ENCODE assay signal across 8 cellular contexts in the genomic region with DNA sequence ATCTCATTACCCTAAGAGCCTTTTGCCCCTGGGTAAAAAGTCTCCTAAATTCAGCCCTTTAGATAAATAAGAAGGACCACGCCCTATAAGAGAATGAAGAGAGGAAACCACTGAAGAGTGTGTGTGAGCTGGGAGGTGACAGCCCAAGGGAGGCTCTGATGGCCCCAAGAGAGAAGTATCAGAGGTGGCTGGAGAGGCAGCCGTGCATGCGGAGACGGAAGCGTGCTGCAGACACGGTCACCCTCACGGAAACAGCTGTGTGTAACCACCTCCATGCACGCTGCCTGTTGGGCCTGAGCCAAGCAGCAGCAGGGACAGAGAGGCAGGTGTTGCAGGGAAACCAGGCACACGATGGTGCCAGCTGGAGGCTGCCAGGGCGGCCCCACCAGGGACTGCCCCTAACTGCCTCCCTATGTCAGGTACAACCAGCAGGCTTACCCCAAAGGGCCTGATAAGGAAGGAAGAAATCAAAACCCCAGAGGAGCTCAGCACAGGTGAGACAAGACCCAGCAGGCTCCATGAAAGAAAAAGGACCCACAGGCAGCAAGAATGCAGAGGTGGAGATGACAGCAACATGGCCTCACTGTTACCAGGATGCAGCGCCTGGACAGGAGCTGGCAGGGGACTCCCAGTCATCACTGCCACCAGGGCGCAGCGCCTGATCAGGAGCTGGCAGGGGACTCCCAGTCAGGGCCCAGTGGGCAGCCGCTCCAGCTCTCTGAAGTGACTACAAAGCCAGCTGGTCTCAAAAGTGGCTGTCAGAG. TPM values are rescaled to one million over a fixed set of nuclear protein-coding genes. Genes with fewer than 3 reads are reported as not detected.
DNase-seq lines count a peak whose midpoint lies in the region; ATAC-seq and TF ChIP-seq lines count a peak whose summit lies in the region.

No MANE protein-coding gene starts in this region.

- no peak overlapping the region for H3K9ac ChIP-seq in PC-3 (ENCODE audit: low read length)

- peaks cover 55% of the 10 kb centered on the region for H3K4me1 Mint-ChIP-seq in stimulated activated effector memory CD8-positive, alpha-beta T cell treated with anti-CD3 and anti-CD28 coated beads, Interleukin-12 subunit alpha, Interleukin-12 subunit beta, amount 100 ng/mL, for 72 hours

- H3K9me3 ChIP-seq in PC-3 (ENCODE audit: low read length) = no peaks in the 10 kb centered on the region

- BruUV-seq in PC-3 (replicated peaks; lab: Mats Ljungman, UMichigan) = no TSS peak

- H3K9me3 Mint-ChIP-seq in stimulated activated effector memory CD8-positive, alpha-beta T cell treated with anti-CD3 and anti-CD28 coated beads, Interleukin-12 subunit alpha, Interleukin-12 subunit beta, amount 100 ng/mL, for 72 hours = no peaks in the 10 kb centered on the region

- H3K79me2 ChIP-seq in PC-3 (ENCODE audit: low read length) = no peaks in the 10 kb centered on the region

- H3K9me2 ChIP-seq in PC-3 (replicated peaks; ENCODE audit: low read length) = no peaks in the 10 kb centered on the region

- H3K27ac ChIP-seq in PC-3 (ENCODE audit: low read length) = no peak overlapping the region

- H3K4me3 ChIP-seq in PC-3 (ENCODE audit: low read length) = no peak overlapping the region

- CTCF ChIA-PET in PC-3 (lab: Charles Lee) = interaction anchor here (0.6 kb wide), 1 partner anchor 58 kb away, joined by 3 read pairs; no protein-coding TSS in a partner anchor

- H3K27me3 ChIP-seq in PC-3 (ENCODE audit: low read length) = no peaks in the 10 kb centered on the region

- H3K4me3 Mint-ChIP-seq in stimulated activated effector memory CD8-positive, alpha-beta T cell treated with anti-CD3 and anti-CD28 coated beads, Interleukin-12 subunit alpha, Interleukin-12 subunit beta, amount 100 ng/mL, for 72 hours = peak overlapping the region; percentile 62

- intact Hi-C loops in PC-3 (cut with micrococcal nuclease) = no loop called here

- H3K36me3 Mint-ChIP-seq in stimulated activated effector memory CD8-positive, alpha-beta T cell treated with anti-CD3 and anti-CD28 coated beads, Interleukin-12 subunit alpha, Interleukin-12 subunit beta, amount 100 ng/mL, for 72 hours = peaks cover 59% of the 10 kb centered on the region

- H3F3A ChIP-seq in PC-3 (ENCODE audit: low read length, unreplicated experiment) = no peaks in the 10 kb centered on the region

- no peaks in the 10 kb centered on the region for H3K36me3 ChIP-seq in PC-3 (ENCODE audit: low read depth, low read length)

- peak; percentile 80 for ATAC-seq in GM18499 (IDR thresholded peaks at IDR 0.05; ENCODE audit: insufficient read depth, unreplicated experiment)
- peak; percentile 90 for ATAC-seq in GM21528 (IDR thresholded peaks at IDR 0.05; ENCODE audit: low FRiP score, unreplicated experiment)
- ATAC-seq in HG03571 (IDR thresholded peaks at IDR 0.05; ENCODE audit: unreplicated experiment) = peak; percentile 92
- ATAC-seq in PC-3 = peak; percentile 64
- peak; percentile 79 for ATAC-seq in stimulated activated effector memory CD8-positive, alpha-beta T cell treated with anti-CD3 and anti-CD28 coated beads, Interleukin-12 subunit alpha, Interleukin-12 subunit beta, amount 100 ng/mL, for 72 hours

- H4K20me1 ChIP-seq in PC-3 (ENCODE audit: low read length) = no peaks in the 10 kb centered on the region

- TF ChIP-seq CTCF in PC-3 (conservative IDR thresholded peaks at IDR 0.05; ENCODE audit: low read depth, low read length) = no peak

- H3K4me2 ChIP-seq in PC-3 (ENCODE audit: low read length) = no peak overlapping the region

- peaks cover 7% of the 10 kb centered on the region; the same call in 1 of the 2 replicates for H3K4me1 ChIP-seq in PC-3 (ENCODE audit: insufficient read depth, low read length)

- DNase-seq in PC-3 (peak; percentile 7), dermis blood vessel endothelial cell (peak; percentile 12), epidermal melanocyte (ENCODE audit: insufficient read length, low spot score) (no peak), AG08396 (ENCODE audit: low spot score) (no peak)
- no peak for DNase-seq in stimulated activated effector memory CD8-positive, alpha-beta T cell treated with anti-CD3 and anti-CD28 coated beads, Interleukin-12 subunit alpha, Interleukin-12 subunit beta, amount 100 ng/mL, for 72 hours (ENCODE audit: low spot score in 2 of 2)

- H3K27ac Mint-ChIP-seq in stimulated activated effector memory CD8-positive, alpha-beta T cell treated with anti-CD3 and anti-CD28 coated beads, Interleukin-12 subunit alpha, Interleukin-12 subunit beta, amount 100 ng/mL, for 72 hours = peak overlapping the region; percentile 97

- no peak overlapping the region for H2AFZ ChIP-seq in PC-3 (ENCODE audit: low read length)

- POLR2A ChIA-PET in PC-3 (lab: Charles Lee; ENCODE audit: unreplicated experiment) = no interaction called here

RNA-seq across cellular contexts. Expression of a gene that starts 7.8 kb away (rescaled TPM):
- 18.4 and 19.6 TPM in 2 replicates for total RNA-seq in PC-3 (2014; rRNA removed)
- total RNA-seq in dermis blood vessel endothelial cell = not detected in 2 replicates

RNA-seq across cellular contexts. Expression of a gene that starts 12.5 kb away (rescaled TPM):
- total RNA-seq in PC-3 (2014; rRNA removed) = 43.5 and 56.7 TPM in 2 replicates
- total RNA-seq in dermis blood vessel endothelial cell = 28.9 and 33.4 TPM in 2 replicates

RNA-seq across cellular contexts. Expression of a gene that starts 23.1 kb away (rescaled TPM):
- 0.15 and 2.1 TPM in 2 replicates for total RNA-seq in PC-3 (2014; rRNA removed)
- 0.70 and 0.85 TPM in 2 replicates for total RNA-seq in dermis blood vessel endothelial cell

RNA-seq across cellular contexts. Expression of a gene that starts 44.8 kb away (rescaled TPM):
- total RNA-seq in PC-3 (2014; rRNA removed) (7.1 and 10.5 TPM in 2 replicates), dermis blood vessel endothelial cell (2.2 and 3.1 TPM in 2 replicates)

Comparison
In these comparisons a context has a peak if more than half of its experiments do, and no peak if none do; other contexts are left out.
1. DNase-seq: peak in PC-3 (single experiment) and dermis blood vessel endothelial cell (single experiment); none in stimulated activated effector memory CD8-positive, alpha-beta T cell treated with anti-CD3 and anti-CD28 coated beads, Interleukin-12 subunit alpha, Interleukin-12 subunit beta, amount 100 ng/mL, for 72 hours (0 of 2), epidermal melanocyte (single experiment) and AG08396 (single experiment).
2. RNA of a gene that starts 7.8 kb away (total RNA-seq): 18.4 to 19.6 TPM in PC-3; not detected in dermis blood vessel endothelial cell; every median in the first group is over 10 times any median in the second.
3. Peak in every context shown above with its lines, with median percentiles within 50 percentile points of each other: ATAC-seq.